ENCODE assay signal across 8 cellular contexts in genomic region chr1:210598135-210598652, GRCh38.
DNase-seq lines count a peak whose midpoint lies in the region; ATAC-seq and TF ChIP-seq lines count a peak whose summit lies in the region.

No MANE protein-coding gene starts in this region.

- peaks cover 12% of the 10 kb centered on the region for H3K27me3 Mint-ChIP-seq in activated T-helper 2 cell treated with anti-CD3 and anti-CD28 coated beads, Interferon-gamma antibody, Interleukin-2, Interleukin-4, amounts not matched to agents 10 μg/mL and 5 μg/mL and 100 μg/mL, durations not matched to agents 14 hours and 24 hours and 36 hours (ENCODE audit: low read depth)

- 84% methylated on average over 3 of the region's 3 CpGs for WGBS in esophagus muscularis mucosa
- 76 to 81% methylated on average over 3 of the region's 3 CpGs for WGBS in sigmoid colon, 2 donors

- no peaks in the 10 kb centered on the region for H3K4me1 Mint-ChIP-seq in activated T-helper 2 cell treated with anti-CD3 and anti-CD28 coated beads, Interferon-gamma antibody, Interleukin-2, Interleukin-4, amounts not matched to agents 10 μg/mL and 5 μg/mL and 100 μg/mL, durations not matched to agents 14 hours and 24 hours and 36 hours (ENCODE audit: low read depth)

- intact Hi-C loops in esophagus muscularis mucosa (cut with DNase I), result no loop called here
- intact Hi-C loops in sigmoid colon (cut with DNase I), result no loop called here
- intact Hi-C loops in activated T-helper 2 cell treated with anti-CD3 and anti-CD28 coated beads, Interferon-gamma antibody, Interleukin-2, Interleukin-4, amounts not matched to agents 10 μg/mL and 5 μg/mL and 100 μg/mL, durations not matched to agents 14 hours and 24 hours and 36 hours (cut with micrococcal nuclease), result no loop called here

- no peak overlapping the region for H3K4me3 Mint-ChIP-seq in activated T-helper 2 cell treated with anti-CD3 and anti-CD28 coated beads, Interferon-gamma antibody, Interleukin-2, Interleukin-4, amounts not matched to agents 10 μg/mL and 5 μg/mL and 100 μg/mL, durations not matched to agents 14 hours and 24 hours and 36 hours (ENCODE audit: low read depth)

- H3K36me3 ChIP-seq in esophagus muscularis mucosa (no peaks in the 10 kb centered on the region), sigmoid colon (no peaks in the 10 kb centered on the region)

- TF ChIP-seq POLR2A in esophagus muscularis mucosa (IDR thresholded peaks at IDR 0.05; ENCODE audit: low read depth), result no peak
- no peak for TF ChIP-seq POLR2A in sigmoid colon (IDR thresholded peaks at IDR 0.05)

- H3K4me1 ChIP-seq in esophagus muscularis mucosa (peaks cover 0 to 10% (median 4%) of the 10 kb centered on the region in 4 donors), sigmoid colon (peaks cover 0 to 16% (median 0%) of the 10 kb centered on the region in 4 donors)

- H3K36me3 Mint-ChIP-seq in activated T-helper 2 cell treated with anti-CD3 and anti-CD28 coated beads, Interferon-gamma antibody, Interleukin-2, Interleukin-4, amounts not matched to agents 10 μg/mL and 5 μg/mL and 100 μg/mL, durations not matched to agents 14 hours and 24 hours and 36 hours (ENCODE audit: low read depth), result no peaks in the 10 kb centered on the region

- TF ChIP-seq CTCF in esophagus muscularis mucosa (IDR thresholded peaks at IDR 0.05) (no peak), sigmoid colon (IDR thresholded peaks at IDR 0.05) (no peak)

- no peaks in the 10 kb centered on the region for H3K9me3 ChIP-seq in esophagus muscularis mucosa
- no peaks in the 10 kb centered on the region for H3K9me3 ChIP-seq in sigmoid colon

- TF ChIP-seq EP300 in esophagus muscularis mucosa (IDR thresholded peaks at IDR 0.05), result no peak
- TF ChIP-seq EP300 in sigmoid colon (IDR thresholded peaks at IDR 0.05), result no peak

- peak; percentile 72 to 78 for DNase-seq in NOMO-1 (lab: John Stamatoyannopoulos, UW; ENCODE audit: unreplicated experiment in 2 of 2)
- DNase-seq in esophagus muscularis mucosa (ENCODE audit: extremely low spot score), result no peak
- peak; percentile 88 for DNase-seq in sigmoid colon
- no peak for DNase-seq in activated T-helper 2 cell treated with anti-CD3 and anti-CD28 coated beads, Interferon-gamma antibody, Interleukin-2, Interleukin-4, amounts not matched to agents 10 μg/mL and 5 μg/mL and 100 μg/mL, durations not matched to agents 14 hours and 24 hours and 36 hours (ENCODE audit: low spot score)
- no peak for DNase-seq in activated CD4-positive, alpha-beta T cell treated with anti-CD3 and anti-CD28 coated beads for 4 hours
- DNase-seq in NCI-H2029 treated with DMSO at 0.1 percent for 48 hours (lab: John Stamatoyannopoulos, UW), result no peak
- DNase-seq in DMS153 treated with DMSO at 0.1 percent for 48 hours (lab: John Stamatoyannopoulos, UW; ENCODE audit: unreplicated experiment), result no peak

- no peak overlapping the region for H3K4me3 ChIP-seq in esophagus muscularis mucosa
- no peak overlapping the region for H3K4me3 ChIP-seq in sigmoid colon

- peak overlapping the region in 3 of 4 donors; percentile 21 to 24 (median 23) for H3K27ac ChIP-seq in esophagus muscularis mucosa (replicated peaks in 1 of 4)
- peak overlapping the region in 2 of 4 donors; percentile 42 to 60 for H3K27ac ChIP-seq in sigmoid colon

- H3K9me3 Mint-ChIP-seq in activated T-helper 2 cell treated with anti-CD3 and anti-CD28 coated beads, Interferon-gamma antibody, Interleukin-2, Interleukin-4, amounts not matched to agents 10 μg/mL and 5 μg/mL and 100 μg/mL, durations not matched to agents 14 hours and 24 hours and 36 hours, result no peaks in the 10 kb centered on the region

- peak; percentile 13 for ATAC-seq in GM19395 (IDR thresholded peaks at IDR 0.05; ENCODE audit: unreplicated experiment)

- no peak overlapping the region for H3K27ac Mint-ChIP-seq in activated T-helper 2 cell treated with anti-CD3 and anti-CD28 coated beads, Interferon-gamma antibody, Interleukin-2, Interleukin-4, amounts not matched to agents 10 μg/mL and 5 μg/mL and 100 μg/mL, durations not matched to agents 14 hours and 24 hours and 36 hours

- H3K27me3 ChIP-seq in esophagus muscularis mucosa (no peaks in the 10 kb centered on the region), sigmoid colon (no peaks in the 10 kb centered on the region)

Comparison
In these comparisons a context has a peak if more than half of its experiments do, and no peak if none do; other contexts are left out.
1. DNase-seq: peak in NOMO-1 (2 of 2) and sigmoid colon (single experiment); none in esophagus muscularis mucosa (single experiment), activated T-helper 2 cell treated with anti-CD3 and anti-CD28 coated beads, Interferon-gamma antibody, Interleukin-2, Interleukin-4, amounts not matched to agents 10 μg/mL and 5 μg/mL and 100 μg/mL, durations not matched to agents 14 hours and 24 hours and 36 hours (single experiment), activated CD4-positive, alpha-beta T cell treated with anti-CD3 and anti-CD28 coated beads for 4 hours (0 of 2), NCI-H2029 treated with DMSO at 0.1 percent for 48 hours (single experiment) and DMS153 treated with DMSO at 0.1 percent for 48 hours (single experiment).